Comparison of ENCODE assay signal across 18 cellular contexts in genomic region chr14:100127853-100128455, GRCh38. TPM values are rescaled to one million over a fixed set of nuclear protein-coding genes. Genes with fewer than 3 reads are reported as not detected.
"Had no signal": no experiment of that assay in that cellular context is flagged by ENCODE, and none has a peak within 500 bp of the region (broad histone marks: within the 10 kb centered on the region; RNA-seq: fewer than 3 reads in every experiment).

No MANE protein-coding gene starts in this region.

- H3K9me3 Mint-ChIP-seq: activated CD4-positive, alpha-beta memory T cell treated with anti-CD3 and anti-CD28 coated beads, Interleukin-2, amount 10 ng/mL, durations not matched to agents 7 days and 5 days; dendritic cell treated with granulocyte-macrophage colony-stimulating factor and Interleukin-4, amounts not matched to agents 40 ng/mL and 50 ng/mL, for 4 days; nephron progenitor cell; stimulated activated memory B cell treated with anti-CD40 and anti-IgM and Interleukin-4, amounts not matched to agents 10 μg/mL and 1 μg/mL and 100 μg/mL, for 72 hours had no signal

- FAIRE-seq: astrocyte, TTC549 had no signal

- H3K27me3 ChIP-seq: hepatocyte, sigmoid colon, upper lobe of left lung had no signal

- H2AFZ ChIP-seq: hepatocyte had no signal

- H3K9me3 ChIP-seq: sigmoid colon, thoracic aorta, upper lobe of left lung had no signal

- H3K4me2 ChIP-seq: hepatocyte had no signal

- ATAC-seq: activated CD4-positive, alpha-beta T cell treated with anti-CD3 and anti-CD28 coated beads for 36 hours; stimulated activated memory B cell treated with anti-CD40 and anti-IgM and Interleukin-4, amounts not matched to agents 10 μg/mL and 1 μg/mL and 100 μg/mL, for 72 hours had no signal

- H3K27ac ChIP-seq: hepatocyte, thoracic aorta, upper lobe of left lung had no signal

- DNase-seq: activated CD4-positive, alpha-beta memory T cell treated with anti-CD3 and anti-CD28 coated beads, Interleukin-2, amount 10 ng/mL, durations not matched to agents 7 days and 5 days; activated CD4-positive, alpha-beta T cell treated with anti-CD3 and anti-CD28 coated beads for 36 hours; activated gamma-delta T cell treated with Interleukin-2 at 50 U/mL for 16 hours; effector memory CD4-positive, alpha-beta T cell; mesendoderm; nephron progenitor cell; nucleus accumbens; posterior cingulate gyrus; sigmoid colon; stimulated activated CD4-positive, alpha-beta T cell treated with anti-CD3 and anti-CD28 coated beads, Interleukin-4, amount 100 ng/mL, for 24 hours had no signal

- H3K27ac Mint-ChIP-seq: activated CD4-positive, alpha-beta memory T cell treated with anti-CD3 and anti-CD28 coated beads, Interleukin-2, amount 10 ng/mL, durations not matched to agents 7 days and 5 days; activated CD4-positive, alpha-beta T cell treated with anti-CD3 and anti-CD28 coated beads for 36 hours; dendritic cell treated with granulocyte-macrophage colony-stimulating factor and Interleukin-4, amounts not matched to agents 40 ng/mL and 50 ng/mL, for 4 days; nephron progenitor cell; stimulated activated memory B cell treated with anti-CD40 and anti-IgM and Interleukin-4, amounts not matched to agents 10 μg/mL and 1 μg/mL and 100 μg/mL, for 72 hours had no signal

- H3K4me3 ChIP-seq: hepatocyte, sigmoid colon, thoracic aorta, upper lobe of left lung had no signal

- H3K79me2 ChIP-seq: hepatocyte had no signal

RNA-seq across cellular contexts. Expression of gene DEGS2, which starts 31.5 kb away (rescaled TPM):
- total RNA-seq: astrocyte, fibroblast of villous mesenchyme had no signal
